ENCODE assay signal across 24 cellular contexts in the genomic region with DNA sequence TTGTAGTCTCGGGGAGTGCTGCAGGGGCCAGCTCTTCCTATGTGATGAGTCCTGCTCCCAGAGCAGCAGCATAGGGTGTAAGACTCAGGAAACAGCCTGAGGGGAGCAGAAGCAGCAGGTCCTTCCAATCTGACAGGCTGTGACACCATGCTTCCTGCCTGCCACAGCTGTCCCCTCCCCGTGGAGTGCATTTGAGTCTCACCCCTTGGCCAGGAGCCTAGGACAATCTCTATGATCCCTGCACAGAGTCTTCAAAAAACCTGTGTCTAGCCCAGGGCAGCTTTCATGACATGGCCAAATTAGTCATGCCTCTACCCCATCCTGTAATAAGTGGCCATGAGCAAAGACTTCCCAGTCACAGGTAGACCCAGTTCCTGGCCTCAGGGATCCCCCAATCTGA. TPM values are rescaled to one million over a fixed set of nuclear protein-coding genes. Genes with fewer than 3 reads are reported as not detected.
"Had no signal": no experiment of that assay in that cellular context is flagged by ENCODE, and none has a peak within 500 bp of the region (broad histone marks: within the 10 kb centered on the region; RNA-seq: fewer than 3 reads in every experiment).

No MANE protein-coding gene starts in this region.

- H3K4me3 ChIP-seq: K562 had no signal

- ATAC-seq: K562, Panc1, PC-3, SK-N-SH treated with all-trans-retinoic acid at 6 μM for 48 hours had no signal

- H3K4me1 Mint-ChIP-seq: IgD-negative memory B cell had no signal

- H3K36me3 Mint-ChIP-seq: IgD-negative memory B cell had no signal

- DNase-seq: Kasumi-1, MV-4-11, NCI-H1048, NCI-H1105, NCI-H1417, NCI-H1436 treated with DMSO at 0.1 percent for 48 hours, NCI-H1694, NCI-H187 treated with DMSO at 0.1 percent for 48 hours, NCI-H2029 treated with DMSO at 0.1 percent for 48 hours, NCI-H2171 treated with DMSO at 0.1 percent for 48 hours, NCI-H524, NCI-H526 treated with DMSO at 0.1 percent for 48 hours, NCI-H774, PC-3, SHP77 had no signal

- H3K9ac ChIP-seq: KMS-11 had no signal

- H3K27ac ChIP-seq: HL-60, KMS-11, RWPE1 had no signal

- H3K9me3 Mint-ChIP-seq: IgD-negative memory B cell had no signal

- H3K27ac Mint-ChIP-seq: IgD-negative memory B cell had no signal

- H3K4me2 ChIP-seq: KMS-11 had no signal

- H3K4me3 Mint-ChIP-seq: IgD-negative memory B cell had no signal

RNA-seq across cellular contexts. Expression of gene LRFN2, which starts 23.1 kb away (rescaled TPM):
- total RNA-seq: K562, M059J, NCI-H460, PC-3 had no signal
- polyA plus RNA-seq: IgD-negative memory B cell, K562 had no signal
